In genomic region chr10:62048919-62049636, GRCh38 we compare ENCODE assay signal across 8 cellular contexts.
A peak's percentile ranks its signal among the peaks of the same experiment; 100 is the strongest.
DNase-seq lines count a peak whose midpoint lies in the region; ATAC-seq, FAIRE-seq and TF ChIP-seq lines count a peak whose summit lies in the region.

No MANE protein-coding gene starts in this region.

- H3K9ac ChIP-seq in kidney (ENCODE audit: low read length in 2 of 2) = peak overlapping the region; percentile 84 to 96

- H3K27ac Mint-ChIP-seq in CD8-positive, alpha-beta memory T cell = peak overlapping the region; percentile 79 to 99 (median 94)
- peak overlapping the region; percentile 88 for H3K27ac Mint-ChIP-seq in central memory CD8-positive, alpha-beta T cell (ENCODE audit: low read depth)

- H3K36me3 ChIP-seq in CD8-positive, alpha-beta memory T cell (ENCODE audit: insufficient read depth, low read length) = peaks cover 13% of the 10 kb centered on the region
- H3K36me3 ChIP-seq in kidney (ENCODE audit: control insufficient read depth in 1 of 2, insufficient read depth in 2 of 2, low read length in 2 of 2) = peaks cover 10 to 23% of the 10 kb centered on the region in 2 donors

- H3K4me1 Mint-ChIP-seq in CD8-positive, alpha-beta memory T cell = peaks cover 95 to 99% (median 98%) of the 10 kb centered on the region in 3 donors
- H3K4me1 Mint-ChIP-seq in central memory CD8-positive, alpha-beta T cell = peaks cover 89% of the 10 kb centered on the region

- no peaks in the 10 kb centered on the region for H3K9me3 ChIP-seq in CD8-positive, alpha-beta memory T cell (ENCODE audit: low read length)
- H3K9me3 ChIP-seq in kidney (ENCODE audit: control insufficient read depth in 1 of 2, low read length in 2 of 2) = no peaks in the 10 kb centered on the region

- H3K9me3 Mint-ChIP-seq in CD8-positive, alpha-beta memory T cell = no peaks in the 10 kb centered on the region
- H3K9me3 Mint-ChIP-seq in central memory CD8-positive, alpha-beta T cell = no peaks in the 10 kb centered on the region

- TF ChIP-seq CTCF in kidney (IDR thresholded peaks at IDR 0.05; ENCODE audit: borderline replicate concordance, extremely low read depth, insufficient read depth) = no peak

- POLR2A ChIA-PET in CD8-positive, alpha-beta memory T cell (lab: Charles Lee) = interaction anchor here (0.6 to 1.0 kb wide), 6 partner anchors 57 to 768 kb away, joined by 3 to 4 read pairs (median 3); no protein-coding TSS in a partner anchor

- CTCF ChIA-PET in CD8-positive, alpha-beta memory T cell (lab: Charles Lee) = interaction anchor here (0.8 to 3.4 kb wide), 8 partner anchors 9 to 196 kb away, joined by 3 to 44 read pairs (median 5); partner anchors contain the start of gene ARID5B

- H3K4me3 ChIP-seq in CD8-positive, alpha-beta memory T cell (ENCODE audit: low read length) = peak overlapping the region; percentile 47
- peak overlapping the region; percentile 86 to 91 for H3K4me3 ChIP-seq in kidney (ENCODE audit: low read length in 2 of 2)

- H3K4me3 Mint-ChIP-seq in CD8-positive, alpha-beta memory T cell = peak overlapping the region; percentile 78 to 93 (median 88)
- peak overlapping the region; percentile 87 for H3K4me3 Mint-ChIP-seq in central memory CD8-positive, alpha-beta T cell

- DNase-seq in CD8-positive, alpha-beta memory T cell = peak in 4 of 5 donors; percentile 29 to 66 (median 44)
- DNase-seq in LoVo (ENCODE audit: low spot score) (peak; percentile 65), kidney (peak; percentile 94)
- peak; percentile 74 for DNase-seq in activated CD4-positive, CD25-positive, alpha-beta regulatory T cell treated with anti-CD3 and anti-CD28 coated beads, Interleukin-2, amount 50 U/mL, for 72 hours
- DNase-seq in central memory CD8-positive, alpha-beta T cell (ENCODE audit: low spot score in 2 of 2) = peak; percentile 25 to 35
- peak; percentile 66 to 68 for DNase-seq in stimulated activated CD4-positive, alpha-beta T cell treated with anti-CD3 and anti-CD28 coated beads, Interleukin-12 subunit alpha, Interleukin-12 subunit beta, amount 100 ng/mL, for 24 hours (ENCODE audit: low read depth in 2 of 2)

- H3K36me3 Mint-ChIP-seq in CD8-positive, alpha-beta memory T cell = peaks cover 10 to 50% (median 17%) of the 10 kb centered on the region in 3 donors
- H3K36me3 Mint-ChIP-seq in central memory CD8-positive, alpha-beta T cell (ENCODE audit: insufficient read depth) = peaks cover 24% of the 10 kb centered on the region

- intact Hi-C loops in kidney (cut with DNase I) = no loop called here

- no peaks in the 10 kb centered on the region for H3K27me3 ChIP-seq in CD8-positive, alpha-beta memory T cell (ENCODE audit: insufficient read depth, low read length, poor library complexity, severe bottlenecking)

- H3K27ac ChIP-seq in CD8-positive, alpha-beta memory T cell (ENCODE audit: low read depth, low read length) = peak overlapping the region; percentile 60
- H3K27ac ChIP-seq in kidney (ENCODE audit: low read depth in 2 of 2, low read length in 2 of 2) = peak overlapping the region; percentile 96 to 98

- FAIRE-seq in kidney (lab: Jason Lieb, UNC) = no peak

- no peaks in the 10 kb centered on the region for H3K27me3 Mint-ChIP-seq in CD8-positive, alpha-beta memory T cell
- no peaks in the 10 kb centered on the region for H3K27me3 Mint-ChIP-seq in central memory CD8-positive, alpha-beta T cell

- peak; percentile 27 for ATAC-seq in central memory CD8-positive, alpha-beta T cell (replicated peaks; ENCODE audit: extremely low read depth, poor library complexity, severe bottlenecking)
- ATAC-seq in HG02938 (IDR thresholded peaks at IDR 0.05; ENCODE audit: unreplicated experiment) = no peak
- no peak for ATAC-seq in GM19023 (IDR thresholded peaks at IDR 0.05; ENCODE audit: unreplicated experiment)

- H3K4me1 ChIP-seq in CD8-positive, alpha-beta memory T cell (ENCODE audit: insufficient read depth, low read length) = peaks cover 92% of the 10 kb centered on the region
- H3K4me1 ChIP-seq in kidney (ENCODE audit: control insufficient read depth in 1 of 2, insufficient read depth in 1 of 2, low read depth in 1 of 2, low read length in 2 of 2) = peaks cover 36 to 69% of the 10 kb centered on the region in 2 donors

Comparison
In these comparisons a context has a peak if more than half of its experiments do, and no peak if none do; other contexts are left out.
1. DNase-seq: peak in every context shown above with its lines; median percentile 94 in kidney; 74 in activated CD4-positive, CD25-positive, alpha-beta regulatory T cell treated with anti-CD3 and anti-CD28 coated beads, Interleukin-2, amount 50 U/mL, for 72 hours; 67 in stimulated activated CD4-positive, alpha-beta T cell treated with anti-CD3 and anti-CD28 coated beads, Interleukin-12 subunit alpha, Interleukin-12 subunit beta, amount 100 ng/mL, for 24 hours; 65 in LoVo; 44 in CD8-positive, alpha-beta memory T cell; 30 in central memory CD8-positive, alpha-beta T cell.